ENCODE assay signal across 29 cellular contexts in genomic region chr11:74357449-74357848, GRCh38. TPM values are rescaled to one million over a fixed set of nuclear protein-coding genes. Genes with fewer than 3 reads are reported as not detected.
"Had no signal": no experiment of that assay in that cellular context is flagged by ENCODE, and none has a peak within 500 bp of the region (broad histone marks: within the 10 kb centered on the region; RNA-seq: fewer than 3 reads in every experiment).

No MANE protein-coding gene starts in this region.

- H3K27me3 ChIP-seq: adrenal gland, body of pancreas, colonic mucosa, esophagus squamous epithelium, foreskin keratinocyte, gastrocnemius medialis, heart left ventricle had no signal

- H3K9me3 ChIP-seq: adrenal gland, body of pancreas, colonic mucosa, gastrocnemius medialis had no signal

- H3K4me3 ChIP-seq: adrenal gland, body of pancreas, colonic mucosa, esophagus squamous epithelium, gastrocnemius medialis, heart left ventricle had no signal

- ATAC-seq: activated CD4-positive, CD25-positive, alpha-beta regulatory T cell treated with anti-CD3 and anti-CD28 coated beads, Interleukin-2, amount 50 U/mL, for 24 hours; activated CD8-positive, alpha-beta T cell treated with anti-CD3 and anti-CD28 coated beads for 36 hours; activated T-cell treated with anti-CD3 and anti-CD28 coated beads, Interleukin-2, amount 50 U/mL, for 4 hours; activated T-helper 17 cell treated with anti-CD3 and anti-CD28 coated beads, Interleukin-2, amount 50 U/mL, for 72 hours; body of pancreas; foreskin keratinocyte; gastrocnemius medialis; heart left ventricle; T-helper 17 cell had no signal

- DNase-seq: activated B cell treated with CpG ODN at 0.5 μM for 24 hours; activated CD4-positive, alpha-beta T cell treated with anti-CD3 and anti-CD28 coated beads for 48 hours; activated CD4-positive, alpha-beta T cell treated with anti-CD3 and anti-CD28 coated beads, Interleukin-2, amount 50 U/mL, for 1 hour; activated CD4-positive, alpha-beta T cell treated with anti-CD3 and anti-CD28 coated beads, Interleukin-2, amount 50 U/mL, for 48 hours; activated CD8-positive, alpha-beta memory T cell treated with anti-CD3 and anti-CD28 coated beads for 24 hours; activated CD8-positive, alpha-beta T cell treated with anti-CD3 and anti-CD28 coated beads for 36 hours; activated effector memory CD4-positive, alpha-beta T cell treated with Interleukin-2 at 50 U/mL for 16 hours; activated gamma-delta T cell treated with Interleukin-2 at 50 U/mL for 16 hours; activated naive CD4-positive, alpha-beta T cell treated with anti-CD3 and anti-CD28 coated beads, Interleukin-2, amount 50 U/mL, for 16 hours; activated naive CD4-positive, alpha-beta T cell treated with Interleukin-2 at 50 U/mL for 16 hours; activated T-cell treated with anti-CD3 and anti-CD28 coated beads, Interleukin-2, amount 50 U/mL, for 4 hours; adrenal gland; amygdala; aorta; body of pancreas; caudate nucleus; colonic mucosa; effector CD8-positive, alpha-beta T cell; esophagus squamous epithelium; foreskin keratinocyte; gastrocnemius medialis; glutamatergic neuron; heart left ventricle; T-helper 17 cell; T1000; WERI-Rb-1 had no signal

- H3K4me1 ChIP-seq: adrenal gland, body of pancreas, colonic mucosa, esophagus squamous epithelium, foreskin keratinocyte, gastrocnemius medialis, heart left ventricle had no signal

- H3K27ac ChIP-seq: adrenal gland, body of pancreas, colonic mucosa, epithelial cell of prostate, esophagus squamous epithelium, foreskin keratinocyte, gastrocnemius medialis, heart left ventricle, WERI-Rb-1 had no signal

- H3K36me3 ChIP-seq: adrenal gland, colonic mucosa had no signal

RNA-seq across cellular contexts. Expression of gene P4HA3, which starts 46.0 kb away (rescaled TPM):
- total RNA-seq: activated B cell treated with CpG ODN at 0.5 μM for 24 hours; activated CD8-positive, alpha-beta T cell treated with anti-CD3 and anti-CD28 coated beads for 36 hours; activated T-cell treated with anti-CD3 and anti-CD28 coated beads, Interleukin-2, amount 50 U/mL, for 4 hours; activated T-helper 17 cell treated with anti-CD3 and anti-CD28 coated beads, Interleukin-2, amount 50 U/mL, for 72 hours; body of pancreas; T-helper 17 cell had no signal
